8 cellular contexts compared by ENCODE assay signal in genomic region chr21:36976882-36977651, GRCh38. TPM values are rescaled to one million over a fixed set of nuclear protein-coding genes. Genes with fewer than 3 reads are reported as not detected.
DNase-seq lines count a peak whose midpoint lies in the region; ATAC-seq, FAIRE-seq and TF ChIP-seq lines count a peak whose summit lies in the region.

No MANE protein-coding gene starts in this region.

- TF ChIP-seq CTCF in mammary epithelial cell (conservative IDR thresholded peaks at IDR 0.05 in 1 of 2, IDR thresholded peaks at IDR 0.05 in 1 of 2; ENCODE audit: extremely low read depth in 1 of 2, insufficient read depth in 1 of 2, low read depth in 1 of 2, low read length in 2 of 2) (peak; percentile 47 to 65), HepG2 (CRISPR knock-in tag; IDR thresholded peaks at IDR 0.05) (peak; percentile 87), tibial artery (IDR thresholded peaks at IDR 0.05) (peak; percentile 59 to 62)

- intact Hi-C loops in mammary epithelial cell (cut with micrococcal nuclease), result loop anchor here (1.0 kb wide), 1 partner anchor 33 kb away; no protein-coding TSS in a partner anchor
- intact Hi-C loops in HepG2 (cut with micrococcal nuclease; ENCODE audit: unreplicated experiment), result loop anchor here (1.0 to 2.0 kb wide), 3 partner anchors 13 to 102 kb away; no protein-coding TSS in a partner anchor
- intact Hi-C loops in tibial artery (cut with DNase I; ENCODE audit: low total_unique reads), result no loop called here

- no peaks in the 10 kb centered on the region for H4K20me1 ChIP-seq in mammary epithelial cell (ENCODE audit: insufficient read depth, low read length)
- H4K20me1 ChIP-seq in HepG2 (ENCODE audit: insufficient read depth, low read length), result no peaks in the 10 kb centered on the region

- H3K27ac ChIP-seq in mammary epithelial cell (ENCODE audit: insufficient read depth, low read depth, low read length) (no peak overlapping the region), HepG2 (ENCODE audit: extremely low read length, insufficient read depth, low read length) (peak overlapping the region; percentile 18), tibial artery (no peak overlapping the region)

- H3K9ac ChIP-seq in mammary epithelial cell (ENCODE audit: insufficient read depth, low read length) (no peak overlapping the region), HepG2 (ENCODE audit: insufficient read depth, low read depth, low read length) (peak overlapping the region; percentile 8; the same call in 1 of the 2 replicates)

- ATAC-seq in GM21723 (IDR thresholded peaks at IDR 0.05; ENCODE audit: unreplicated experiment) (peak; percentile 77), HepG2 (peak; percentile 89)

- 33% methylated on average over 8 of the region's 8 CpGs for WGBS in mammary epithelial cell (ENCODE audit: low coverage, missing lambda C conversion rate)
- WGBS in HepG2 (ENCODE audit: low lambda C conversion rate), result 34% methylated on average over 8 of the region's 8 CpGs

- TF ChIP-seq RAD21 in HepG2 (CRISPR knock-in tag; IDR thresholded peaks at IDR 0.05), result peak; percentile 77

- H3K4me3 ChIP-seq in mammary epithelial cell (replicated peaks in 1 of 3; ENCODE audit: insufficient read depth in 1 of 3, low read depth in 2 of 3, low read length in 3 of 3) (no peak overlapping the region), HepG2 (replicated peaks in 1 of 3; ENCODE audit: insufficient read depth in 1 of 3, low read depth in 2 of 3, low read length in 3 of 3) (peak overlapping the region in 1 of 3 experiments; percentile 7; a peak in 1 of 6 replicates), tibial artery (no peak overlapping the region)

- H3K4me2 ChIP-seq in mammary epithelial cell (ENCODE audit: insufficient read depth, low read depth, low read length) (peak overlapping the region; percentile 41), HepG2 (ENCODE audit: low read depth, low read length) (peak overlapping the region; percentile 61)

- dilution Hi-C loops in mammary epithelial cell (cut with HindIII; ENCODE audit: low sequenced_read_pairs), result no loop called here

- peak; percentile 87 for FAIRE-seq in HepG2 (lab: Jason Lieb, UNC)

- peaks cover 10% of the 10 kb centered on the region for H3K79me2 ChIP-seq in mammary epithelial cell (ENCODE audit: insufficient read depth, low read length)
- H3K79me2 ChIP-seq in HepG2 (ENCODE audit: insufficient read depth, low read length), result no peaks in the 10 kb centered on the region

- H3K4me1 ChIP-seq in mammary epithelial cell (ENCODE audit: insufficient read depth, low read length), result peaks cover 17% of the 10 kb centered on the region
- H3K4me1 ChIP-seq in HepG2 (ENCODE audit: insufficient read depth, low read length), result peaks cover 22% of the 10 kb centered on the region
- H3K4me1 ChIP-seq in tibial artery, result peaks cover 0 to 20% (median 12%) of the 10 kb centered on the region in 4 donors

- POLR2A ChIA-PET in HepG2 (lab: Yijun Ruan, JAX), result interaction anchor here (1.0 to 2.3 kb wide), 5 partner anchors 10 to 33 kb away, joined by 3 to 25 read pairs (median 11); partner anchors contain the start of gene HLCS

- H3K36me3 ChIP-seq in mammary epithelial cell (ENCODE audit: insufficient read depth, low read length), result no peaks in the 10 kb centered on the region
- no peaks in the 10 kb centered on the region for H3K36me3 ChIP-seq in HepG2 (replicated peaks in 1 of 2; ENCODE audit: control insufficient read depth in 1 of 2, insufficient read depth in 2 of 2, low read length in 2 of 2)
- no peaks in the 10 kb centered on the region for H3K36me3 ChIP-seq in tibial artery

- TF ChIP-seq EP300 in HepG2 (IDR thresholded peaks at IDR 0.05; ENCODE audit: low read depth in 2 of 2, low read length in 2 of 2), result no peak; a peak in 1 of 4 replicates
- TF ChIP-seq EP300 in HepG2 (CRISPR knock-in tag; IDR thresholded peaks at IDR 0.05; ENCODE audit: borderline replicate concordance), result no peak

- TF ChIP-seq POLR2A in Raji (IDR thresholded peaks at IDR 0.05; ENCODE audit: insufficient read depth, low read depth, low read length) (peak; percentile 39), HepG2 (IDR thresholded peaks at IDR 0.05; ENCODE audit: insufficient read depth in 1 of 2, low read depth in 2 of 2, low read length in 2 of 2) (no peak)

- DNase-seq in activated CD4-positive, alpha-beta T cell treated with anti-CD3 and anti-CD28 coated beads for 48 hours, result peak; percentile 55
- no peak for DNase-seq in activated CD4-positive, alpha-beta T cell treated with anti-CD3 and anti-CD28 coated beads, Interleukin-2, amount 50 U/mL, for 4 hours
- peak; percentile 88 for DNase-seq in M059J (ENCODE audit: low read depth)
- peak; percentile 54 for DNase-seq in mammary epithelial cell
- DNase-seq in HepG2 (ENCODE audit: low spot score), result peak; percentile 87
- no peak for DNase-seq in tibial artery

- CTCF ChIA-PET in mammary epithelial cell (lab: Charles Lee; ENCODE audit: low non-redundant PET), result interaction anchor here (0.6 to 1.0 kb wide), 4 partner anchors 13 to 936 kb away, joined by 5 to 7 read pairs (median 5); no protein-coding TSS in a partner anchor
- CTCF ChIA-PET in HepG2 (lab: Yijun Ruan, JAX; ENCODE audit: low intra/inter-chr PET ratio, low total read pairs), result interaction anchor here (0.6 to 2.7 kb wide), 7 partner anchors 10 to 110 kb away, joined by 3 to 46 read pairs (median 6); partner anchors contain the start of gene PIGP

- BruUV-seq in mammary epithelial cell (replicated peaks; lab: Mats Ljungman, UMichigan) (no TSS peak), HepG2 (replicated peaks; lab: Mats Ljungman, UMichigan) (no TSS peak)

- no peaks in the 10 kb centered on the region for H3K27me3 ChIP-seq in mammary epithelial cell (ENCODE audit: insufficient read depth, low read length)
- no peaks in the 10 kb centered on the region for H3K27me3 ChIP-seq in HepG2 (ENCODE audit: control insufficient read depth in 1 of 2, insufficient read depth in 2 of 2, low read length in 2 of 2)
- no peaks in the 10 kb centered on the region for H3K27me3 ChIP-seq in tibial artery

- no peaks in the 10 kb centered on the region for H3K9me3 ChIP-seq in mammary epithelial cell (replicated peaks; ENCODE audit: insufficient read depth, low read length)
- H3K9me3 ChIP-seq in HepG2 (ENCODE audit: low read length), result no peaks in the 10 kb centered on the region
- no peaks in the 10 kb centered on the region for H3K9me3 ChIP-seq in tibial artery

- in situ Hi-C loops in mammary epithelial cell (cut with MboI; ENCODE audit: low sequenced_read_pairs in 2 of 2) (no loop called here), HepG2 (cut with HindIII; ENCODE audit: extremely low pct_ligation_motif_present, low pct_unique_long_range_greater_than_20kb) (no loop called here)

- H2AFZ ChIP-seq in mammary epithelial cell (ENCODE audit: low read depth, low read length) (peak overlapping the region; percentile 74), HepG2 (ENCODE audit: low read length) (peak overlapping the region; percentile 25)

RNA-seq across cellular contexts. Expression of gene HLCS, which starts 10.6 kb away (rescaled TPM):
- 18.9 and 22.9 TPM in 2 replicates for total RNA-seq in M059J (2014; rRNA removed; shearing (Covaris generic))
- total RNA-seq in mammary epithelial cell (10 to 100 TPM; 32.4 to 42.5 TPM), HepG2 (2016; rRNA removed; fragmentation: Illumina TruSeq; extraction: Trizol) (11.7 and 12.3 TPM in 2 replicates)
- polyA plus RNA-seq in mammary epithelial cell (16.0 TPM), HepG2 (2011; rRNA removed) (7.9 and 8.5 TPM in 2 replicates)
- 21.5 TPM for polyA minus RNA-seq in mammary epithelial cell
- 1.5 and 2.2 TPM in 2 replicates for total RNA-seq in HepG2 (2016; cell fraction: cytosol; rRNA removed; fragmentation: Illumina TruSeq; extraction: Trizol; ENCODE audit: low read depth)
- total RNA-seq in HepG2 (2016; cell fraction: insoluble cytoplasmic fraction; rRNA removed; fragmentation: Illumina TruSeq; extraction: Trizol), result 10.3 and 11.9 TPM in 2 replicates
- total RNA-seq in HepG2 (2016; cell fraction: membrane; rRNA removed; fragmentation: Illumina TruSeq; extraction: Trizol), result 4.5 and 4.8 TPM in 2 replicates
- total RNA-seq in HepG2 (2016; cell fraction: nucleus; rRNA removed; fragmentation: Illumina TruSeq; extraction: Trizol), result 14.0 and 14.6 TPM in 2 replicates
- polyA plus RNA-seq in HepG2 (2011; cell fraction: cytosol; rRNA removed), result 6.1 and 8.3 TPM in 2 replicates
- 12.9 and 14.6 TPM in 2 replicates for polyA plus RNA-seq in HepG2 (2011; cell fraction: nucleus; rRNA removed)
- 6.0 and 7.1 TPM in 2 replicates for polyA plus RNA-seq in HepG2 (2012)
- polyA plus RNA-seq in HepG2 (2016; cell fraction: cytosol; fragmentation: Illumina TruSeq; extraction: Trizol; ENCODE audit: low read depth), result 0.45 and 0.71 TPM in 2 replicates
- 6.7 and 7.3 TPM in 2 replicates for polyA plus RNA-seq in HepG2 (2016; cell fraction: insoluble cytoplasmic fraction; fragmentation: Illumina TruSeq; extraction: Trizol; ENCODE audit: low read depth)
- 1.6 and 1.7 TPM in 2 replicates for polyA plus RNA-seq in HepG2 (2016; cell fraction: membrane; fragmentation: Illumina TruSeq; extraction: Trizol; ENCODE audit: low read depth)
- 8.3 and 8.6 TPM in 2 replicates for polyA plus RNA-seq in HepG2 (2016; cell fraction: nucleus; fragmentation: Illumina TruSeq; extraction: Trizol; ENCODE audit: insufficient read depth, low read depth)
- polyA minus RNA-seq in HepG2 (2011; rRNA and poly(A)+ RNA removed; ENCODE audit: low replicate concordance), result 14.5 and 27.4 TPM in 2 replicates
- polyA minus RNA-seq in HepG2 (2011; cell fraction: cytosol; rRNA and poly(A)+ RNA removed), result 9.3 and 9.7 TPM in 2 replicates
- polyA minus RNA-seq in HepG2 (2011; cell fraction: nucleus; rRNA and poly(A)+ RNA removed), result 32.3 and 32.4 TPM in 2 replicates

RNA-seq across cellular contexts. Expression of gene RIPPLY3, which starts 29.4 kb away (rescaled TPM):
- total RNA-seq in M059J (2014; rRNA removed; shearing (Covaris generic)), result 0.62 and 0.64 TPM in 2 replicates
- total RNA-seq in mammary epithelial cell, result under 1 TPM; 0.17 to 0.54 TPM
- 0.34 TPM for polyA plus RNA-seq in mammary epithelial cell
- not detected for polyA minus RNA-seq in mammary epithelial cell
- 0.09 and 0.13 TPM in 2 replicates for total RNA-seq in HepG2 (2016; rRNA removed; fragmentation: Illumina TruSeq; extraction: Trizol)
- not detected in 2 replicates for total RNA-seq in HepG2 (2016; cell fraction: cytosol; rRNA removed; fragmentation: Illumina TruSeq; extraction: Trizol; ENCODE audit: low read depth)
- 0.19 and 0.26 TPM in 2 replicates for total RNA-seq in HepG2 (2016; cell fraction: insoluble cytoplasmic fraction; rRNA removed; fragmentation: Illumina TruSeq; extraction: Trizol)
- total RNA-seq in HepG2 (2016; cell fraction: membrane; rRNA removed; fragmentation: Illumina TruSeq; extraction: Trizol), result 0.40 and 0.45 TPM in 2 replicates
- not detected in 2 replicates for total RNA-seq in HepG2 (2016; cell fraction: nucleus; rRNA removed; fragmentation: Illumina TruSeq; extraction: Trizol)
- polyA plus RNA-seq in HepG2 (2011; rRNA removed), result 2.1 and 2.9 TPM in 2 replicates
- 1.8 and 2.0 TPM in 2 replicates for polyA plus RNA-seq in HepG2 (2011; cell fraction: cytosol; rRNA removed)
- polyA plus RNA-seq in HepG2 (2011; cell fraction: nucleus; rRNA removed), result 0.63 and 1.2 TPM in 2 replicates
- 0.72 and 1.4 TPM in 2 replicates for polyA plus RNA-seq in HepG2 (2012)
- polyA plus RNA-seq in HepG2 (2016; cell fraction: cytosol; fragmentation: Illumina TruSeq; extraction: Trizol; ENCODE audit: low read depth), result 0.24 and 0.29 TPM in 2 replicates
- polyA plus RNA-seq in HepG2 (2016; cell fraction: insoluble cytoplasmic fraction; fragmentation: Illumina TruSeq; extraction: Trizol; ENCODE audit: low read depth), result 0.47 TPM in 2 replicates
- 0.42 and 0.52 TPM in 2 replicates for polyA plus RNA-seq in HepG2 (2016; cell fraction: membrane; fragmentation: Illumina TruSeq; extraction: Trizol; ENCODE audit: low read depth)
- 0.42 TPM in 1 of 2 replicates, not detected in the other for polyA plus RNA-seq in HepG2 (2016; cell fraction: nucleus; fragmentation: Illumina TruSeq; extraction: Trizol; ENCODE audit: insufficient read depth, low read depth)
- 2.2 TPM in 1 of 2 replicates, not detected in the other for polyA minus RNA-seq in HepG2 (2011; rRNA and poly(A)+ RNA removed; ENCODE audit: low replicate concordance)
- 0.59 and 0.62 TPM in 2 replicates for polyA minus RNA-seq in HepG2 (2011; cell fraction: cytosol; rRNA and poly(A)+ RNA removed)
- 0.39 and 0.50 TPM in 2 replicates for polyA minus RNA-seq in HepG2 (2011; cell fraction: nucleus; rRNA and poly(A)+ RNA removed)

Comparison
In these comparisons a context has a peak if more than half of its experiments do, and no peak if none do; other contexts are left out.
1. DNase-seq: peak in activated CD4-positive, alpha-beta T cell treated with anti-CD3 and anti-CD28 coated beads for 48 hours (single experiment), M059J (single experiment), mammary epithelial cell (single experiment) and HepG2 (single experiment); none in activated CD4-positive, alpha-beta T cell treated with anti-CD3 and anti-CD28 coated beads, Interleukin-2, amount 50 U/mL, for 4 hours (0 of 2) and tibial artery (0 of 2).
2. Peak in every context shown above with its lines, with median percentiles within 50 percentile points of each other: CTCF ChIP-seq.